9 cellular contexts compared by ENCODE assay signal in genomic region chr17:45979137-45979536, GRCh38. TPM values are rescaled to one million over a fixed set of nuclear protein-coding genes. Genes with fewer than 3 reads are reported as not detected.
"Had no signal": no experiment of that assay in that cellular context is flagged by ENCODE, and none has a peak within 500 bp of the region (broad histone marks: within the 10 kb centered on the region; RNA-seq: fewer than 3 reads in every experiment).

No MANE protein-coding gene starts in this region.

- FAIRE-seq: G401.6, GM12878, GM12891, GM12892, GM18507, GM19239 had no signal

- DNase-seq: GDM1, GF-D8 had no signal

- ATAC-seq: GM12878 had no signal

- H3K4me3 ChIP-seq: GM12878 had no signal

RNA-seq across cellular contexts. Expression of gene STH, which starts 19.9 kb away (rescaled TPM):
- total RNA-seq: G401, GM12878 had no signal
- polyA plus RNA-seq: GM12878 had no signal
